ENCODE assay signal across 8 cellular contexts in genomic region chr11:34053161-34053686, GRCh38. TPM values are rescaled to one million over a fixed set of nuclear protein-coding genes. Genes with fewer than 3 reads are reported as not detected.
A peak's percentile ranks its signal among the peaks of the same experiment; 100 is the strongest.
DNase-seq lines count a peak whose midpoint lies in the region; ATAC-seq and TF ChIP-seq lines count a peak whose summit lies in the region.

No MANE protein-coding gene starts in this region.

- no peaks in the 10 kb centered on the region for H3K9me3 Mint-ChIP-seq in activated naive CD4-positive, alpha-beta T cell treated with anti-CD3 and anti-CD28 coated beads, Interleukin-2, amount 50 U/mL, for 72 hours

- 0 out of 2 replicates have a peak overlapping the region, but pooled peaks have one; percentile 3 for H2AFZ ChIP-seq in Karpas-422 (ENCODE audit: low read length)
- H2AFZ ChIP-seq in parathyroid adenoma: peak overlapping the region; percentile 75

- peak overlapping the region; percentile 96 for H3K4me2 ChIP-seq in Karpas-422 (ENCODE audit: low read depth, low read length, poor library complexity, severe bottlenecking)
- H3K4me2 ChIP-seq in parathyroid adenoma (ENCODE audit: low read length): peak overlapping the region; percentile 81

- H3K27ac ChIP-seq in Karpas-422 (ENCODE audit: low read length) (peak overlapping the region; percentile 90), parathyroid adenoma (peak overlapping the region; percentile 84), tibial artery (peak overlapping the region; percentile 97 to 98)

- peaks cover 17 to 26% of the 10 kb centered on the region in 2 donors for H3K36me3 Mint-ChIP-seq in activated naive CD4-positive, alpha-beta T cell treated with anti-CD3 and anti-CD28 coated beads, Interleukin-2, amount 50 U/mL, for 72 hours

- peaks cover 43% of the 10 kb centered on the region for H3K4me1 ChIP-seq in Karpas-422 (ENCODE audit: low read length)
- peaks cover 9% of the 10 kb centered on the region for H3K4me1 ChIP-seq in parathyroid adenoma
- peaks cover 4 to 60% (median 43%) of the 10 kb centered on the region in 4 donors for H3K4me1 ChIP-seq in tibial artery

- TF ChIP-seq CTCF in parathyroid adenoma (IDR thresholded peaks at IDR 0.05): no peak
- TF ChIP-seq CTCF in tibial artery (IDR thresholded peaks at IDR 0.05): no peak

- H4K20me1 ChIP-seq in Karpas-422 (ENCODE audit: insufficient read depth, low read depth, low read length): peaks cover 30% of the 10 kb centered on the region

- H3K36me3 ChIP-seq in Karpas-422 (ENCODE audit: insufficient read depth, low read length) (peaks cover 42% of the 10 kb centered on the region), parathyroid adenoma (ENCODE audit: control insufficient read depth, insufficient read depth, low read length) (no peaks in the 10 kb centered on the region), tibial artery (peaks cover 0 to 8% (median 7%) of the 10 kb centered on the region in 3 donors)

- H3K27ac Mint-ChIP-seq in activated naive CD4-positive, alpha-beta T cell treated with anti-CD3 and anti-CD28 coated beads, Interleukin-2, amount 50 U/mL, for 72 hours: peak overlapping the region; percentile 97 to 99

- H3K4me3 ChIP-seq in Karpas-422 (ENCODE audit: low read length) (peak overlapping the region; percentile 81), parathyroid adenoma (ENCODE audit: low read depth, low read length) (peak overlapping the region; percentile 80), tibial artery (peak overlapping the region; percentile 94 to 98)

- H3K79me2 ChIP-seq in Karpas-422 (ENCODE audit: low read length) (peaks cover 61% of the 10 kb centered on the region), parathyroid adenoma (peaks cover 20% of the 10 kb centered on the region)

- H3K9me2 ChIP-seq in Karpas-422 (replicated peaks; ENCODE audit: insufficient read depth, low read length): no peaks in the 10 kb centered on the region

- intact Hi-C loops in head of caudate nucleus (cut with DNase I) (no loop called here), tibial artery (cut with DNase I; ENCODE audit: low total_unique reads) (loop anchor here (5.0 to 10.0 kb wide), 2 partner anchors 54 to 302 kb away; partner anchors contain the start of genes ABTB2 and NAT10)

- H3K27me3 ChIP-seq in Karpas-422 (ENCODE audit: low read length): no peaks in the 10 kb centered on the region
- H3K27me3 ChIP-seq in parathyroid adenoma (ENCODE audit: control insufficient read depth, insufficient read depth, low read length): no peaks in the 10 kb centered on the region
- H3K27me3 ChIP-seq in tibial artery: no peaks in the 10 kb centered on the region

- H3K9me3 ChIP-seq in Karpas-422 (ENCODE audit: low read length) (no peaks in the 10 kb centered on the region), parathyroid adenoma (ENCODE audit: control insufficient read depth, low read length) (no peaks in the 10 kb centered on the region), tibial artery (no peaks in the 10 kb centered on the region)

- ATAC-seq in GM21447 (IDR thresholded peaks at IDR 0.05; ENCODE audit: unreplicated experiment): peak; percentile 37
- ATAC-seq in activated naive CD4-positive, alpha-beta T cell treated with anti-CD3 and anti-CD28 coated beads, Interleukin-2, amount 50 U/mL, for 72 hours: peak; percentile 44 to 58

- DNase-seq in COLO668 (lab: John Stamatoyannopoulos, UW; ENCODE audit: unreplicated experiment) (peak; percentile 72), Karpas-422 (peak; percentile 92), SK-N-DZ (ENCODE audit: low spot score) (peak; percentile 67), head of caudate nucleus (peak; percentile 20 to 87 (median 69)), tibial artery (peak; percentile 66 to 77)
- DNase-seq in activated naive CD4-positive, alpha-beta T cell treated with anti-CD3 and anti-CD28 coated beads, Interleukin-2, amount 50 U/mL, for 72 hours (ENCODE audit: low spot score in 2 of 2): peak; percentile 64 to 73

- H3K9ac ChIP-seq in Karpas-422 (ENCODE audit: low read length) (peak overlapping the region; percentile 100), parathyroid adenoma (peak overlapping the region; percentile 28)

RNA-seq across cellular contexts. Expression of gene CAPRIN1, which starts 1.7 kb away (rescaled TPM):
- total RNA-seq in Karpas-422 (2014; rRNA removed; shearing (Covaris generic); ENCODE audit: low replicate concordance): 195 and 234 TPM in 2 replicates
- 153 and 161 TPM in 2 replicates for polyA plus RNA-seq in SK-N-DZ (2014; cell fraction: cytosol; rRNA removed)
- polyA plus RNA-seq in SK-N-DZ (2014; cell fraction: nucleus; rRNA removed): 102 and 145 TPM in 2 replicates
- 100 to 1,000 TPM; 191 to 241 TPM for total RNA-seq in activated naive CD4-positive, alpha-beta T cell treated with anti-CD3 and anti-CD28 coated beads, Interleukin-2, amount 50 U/mL, for 72 hours

RNA-seq across cellular contexts. Expression of gene NAT10, which starts 52.2 kb away (rescaled TPM):
- 45.0 and 61.0 TPM in 2 replicates for total RNA-seq in Karpas-422 (2014; rRNA removed; shearing (Covaris generic); ENCODE audit: low replicate concordance)
- 30.3 and 33.1 TPM in 2 replicates for polyA plus RNA-seq in SK-N-DZ (2014; cell fraction: cytosol; rRNA removed)
- polyA plus RNA-seq in SK-N-DZ (2014; cell fraction: nucleus; rRNA removed): 34.8 and 46.8 TPM in 2 replicates
- 100 to 1,000 TPM in 1 of 2 donors, 10 to 100 TPM in 1; 53.9 to 154 TPM for total RNA-seq in activated naive CD4-positive, alpha-beta T cell treated with anti-CD3 and anti-CD28 coated beads, Interleukin-2, amount 50 U/mL, for 72 hours

Comparison
In these comparisons a context has a peak if more than half of its experiments do, and no peak if none do; other contexts are left out.
1. Peak in every context shown above with its lines: DNase-seq, ATAC-seq, H3K4me3 ChIP-seq and H3K27ac ChIP-seq.